21 cellular contexts compared by ENCODE assay signal in genomic region chr9:4501147-4501507, GRCh38.
"Had no signal": no experiment of that assay in that cellular context is flagged by ENCODE, and none has a peak within 500 bp of the region (broad histone marks: within the 10 kb centered on the region; RNA-seq: fewer than 3 reads in every experiment).

No MANE protein-coding gene starts in this region.

- H3K27ac ChIP-seq: HL-60 had no signal

- H3K9me3 ChIP-seq: SK-N-SH had no signal

- H3K9ac ChIP-seq: SK-N-SH had no signal

- DNase-seq: KBM-7, MV-4-11, NCI-H1048, NCI-H1105, NCI-H1417, NCI-H1436 treated with DMSO at 0.1 percent for 48 hours, NCI-H1694, NCI-H187 treated with DMSO at 0.1 percent for 48 hours, NCI-H2029 treated with DMSO at 0.1 percent for 48 hours, NCI-H2107, NCI-H2227 treated with DMSO at 0.1 percent for 48 hours, NCI-H524, NCI-H69, NCI-H774, Right ventricle myocardium superior, RPMI8226, SK-N-SH, SW 1271 had no signal

- FAIRE-seq: HTR-8/SVneo, RCC 7860 had no signal

- H3K4me2 ChIP-seq: SK-N-SH had no signal
